14 cellular contexts compared by ENCODE assay signal in the genomic region with DNA sequence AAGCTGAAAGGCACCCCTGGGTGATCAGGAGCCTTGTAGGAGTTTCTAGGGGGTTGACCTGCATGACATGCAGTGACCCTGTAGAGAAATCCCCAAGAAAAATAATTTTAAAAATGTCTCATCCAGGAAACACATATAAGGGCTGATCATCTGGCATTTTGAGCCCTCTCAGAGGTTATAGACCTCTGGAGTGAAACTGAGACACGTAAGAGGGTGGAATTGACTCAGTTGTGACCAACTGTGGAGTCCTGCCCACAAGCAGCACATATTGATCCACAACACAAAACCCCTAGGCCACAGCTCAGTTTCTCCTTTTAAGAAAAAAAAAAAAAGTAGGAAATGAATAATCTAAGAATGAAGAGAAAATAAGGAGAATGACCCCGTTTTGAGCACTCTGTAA. TPM values are rescaled to one million over a fixed set of nuclear protein-coding genes. Genes with fewer than 3 reads are reported as not detected.
DNase-seq lines count a peak whose midpoint lies in the region; ATAC-seq, FAIRE-seq and TF ChIP-seq lines count a peak whose summit lies in the region.
"Had no signal": no experiment of that assay in that cellular context is flagged by ENCODE, and none has a peak within 500 bp of the region (broad histone marks: within the 10 kb centered on the region; RNA-seq: fewer than 3 reads in every experiment).

No MANE protein-coding gene starts in this region.

- H3K36me3 Mint-ChIP-seq in T-cell, result no peaks in the 10 kb centered on the region
- H3K36me3 Mint-ChIP-seq: activated naive CD8-positive, alpha-beta T cell treated with anti-CD3 and anti-CD28 coated beads, Interleukin-2, amount 10 ng/mL, durations not matched to agents 7 days and 5 days had no signal

- no peaks in the 10 kb centered on the region for H3K9me3 Mint-ChIP-seq in T-cell
- H3K9me3 Mint-ChIP-seq: activated naive CD8-positive, alpha-beta T cell treated with anti-CD3 and anti-CD28 coated beads, Interleukin-2, amount 10 ng/mL, durations not matched to agents 7 days and 5 days had no signal

- peak; percentile 58 for FAIRE-seq in GM12891 (lab: Jason Lieb, UNC)

- CTCF ChIA-PET in T-cell (lab: Charles Lee), result interaction anchor here in 1 of 2 donors (0.6 kb wide), 1 partner anchor 1303 kb away, joined by 6 read pairs; no protein-coding TSS in a partner anchor

- H3K27me3 Mint-ChIP-seq in T-cell, result peaks cover 0 to 10% of the 10 kb centered on the region in 2 donors
- H3K27me3 Mint-ChIP-seq: activated naive CD8-positive, alpha-beta T cell treated with anti-CD3 and anti-CD28 coated beads, Interleukin-2, amount 10 ng/mL, durations not matched to agents 7 days and 5 days had no signal

- POLR2A ChIA-PET in T-cell (lab: Charles Lee), result no interaction called here

- no peak for TF ChIP-seq POLR2A in GM12891 (IDR thresholded peaks at IDR 0.05; ENCODE audit: low read depth, low read length)

- H3K4me1 Mint-ChIP-seq in T-cell, result peaks cover 0 to 3% (median 0%) of the 10 kb centered on the region in 3 donors
- H3K4me1 Mint-ChIP-seq: activated naive CD8-positive, alpha-beta T cell treated with anti-CD3 and anti-CD28 coated beads, Interleukin-2, amount 10 ng/mL, durations not matched to agents 7 days and 5 days had no signal

- no peak overlapping the region for H3K4me3 Mint-ChIP-seq in T-cell
- H3K4me3 Mint-ChIP-seq: activated naive CD8-positive, alpha-beta T cell treated with anti-CD3 and anti-CD28 coated beads, Interleukin-2, amount 10 ng/mL, durations not matched to agents 7 days and 5 days had no signal

- DNase-seq in GM12891 (ENCODE audit: insufficient read length, low spot score), result no peak
- no peak for DNase-seq in cerebellar nuclear complex (lab: John Stamatoyannopoulos, UW)
- no peak for DNase-seq in T-cell
- DNase-seq in NCI-H187 (lab: John Stamatoyannopoulos, UW), result no peak
- DNase-seq in activated naive CD4-positive, alpha-beta T cell (lab: John Stamatoyannopoulos, UW), result no peak
- DNase-seq: activated CD4-positive, CD25-positive, alpha-beta regulatory T cell; activated naive CD8-positive, alpha-beta T cell treated with anti-CD3 and anti-CD28 coated beads, Interleukin-2, amount 10 ng/mL, durations not matched to agents 7 days and 5 days; AML-193; effector CD4-positive, alpha-beta T cell; head of caudate nucleus; mesendoderm had no signal

- H3K27ac Mint-ChIP-seq in T-cell, result no peak overlapping the region
- H3K27ac Mint-ChIP-seq: activated naive CD8-positive, alpha-beta T cell treated with anti-CD3 and anti-CD28 coated beads, Interleukin-2, amount 10 ng/mL, durations not matched to agents 7 days and 5 days had no signal

- ATAC-seq in GM19351 (IDR thresholded peaks at IDR 0.05; ENCODE audit: unreplicated experiment), result peak; percentile 94
- peak; percentile 80 for ATAC-seq in HG02763 (IDR thresholded peaks at IDR 0.05; ENCODE audit: unreplicated experiment)
- peak; percentile 84 for ATAC-seq in HG03558 (IDR thresholded peaks at IDR 0.05; ENCODE audit: extremely low read depth, unreplicated experiment)
- no peak for ATAC-seq in T-cell (replicated peaks in 1 of 4)

TF ChIP-seq in GM12891, 5 proteins besides CTCF, POLR2A, EP300 and RAD21:
- TF ChIP-seq TAF1 (IDR thresholded peaks at IDR 0.05; ENCODE audit: low read depth, low read length) (no peak), POU2F2 (IDR thresholded peaks at IDR 0.05; ENCODE audit: low read depth, low read length) (no peak), PAX5 (IDR thresholded peaks at IDR 0.05; ENCODE audit: insufficient read depth, low read length, severe bottlenecking) (no peak), SPI1 (IDR thresholded peaks at IDR 0.05; ENCODE audit: low read depth, low read length) (no peak), POLR2AphosphoS5 (IDR thresholded peaks at IDR 0.05; ENCODE audit: low read depth, low read length) (no peak)
TF ChIP-seq in GM12891: peak in this region for 0.

RNA-seq across cellular contexts. Expression of a gene that starts 32.5 kb away (rescaled TPM):
- 0.90 TPM for polyA plus RNA-seq in GM12891 (2012; ENCODE audit: low read depth, missing spikeins)
- 1 to 10 TPM; 3.9 to 6.7 (median 5.8) TPM for total RNA-seq in T-cell

Comparison
In these comparisons a context has a peak if more than half of its experiments do, and no peak if none do; other contexts are left out.
1. ATAC-seq: peak in GM19351 (single experiment), HG02763 (single experiment) and HG03558 (single experiment); none in T-cell (0 of 4).